ENCODE assay signal across 8 cellular contexts in the genomic region with DNA sequence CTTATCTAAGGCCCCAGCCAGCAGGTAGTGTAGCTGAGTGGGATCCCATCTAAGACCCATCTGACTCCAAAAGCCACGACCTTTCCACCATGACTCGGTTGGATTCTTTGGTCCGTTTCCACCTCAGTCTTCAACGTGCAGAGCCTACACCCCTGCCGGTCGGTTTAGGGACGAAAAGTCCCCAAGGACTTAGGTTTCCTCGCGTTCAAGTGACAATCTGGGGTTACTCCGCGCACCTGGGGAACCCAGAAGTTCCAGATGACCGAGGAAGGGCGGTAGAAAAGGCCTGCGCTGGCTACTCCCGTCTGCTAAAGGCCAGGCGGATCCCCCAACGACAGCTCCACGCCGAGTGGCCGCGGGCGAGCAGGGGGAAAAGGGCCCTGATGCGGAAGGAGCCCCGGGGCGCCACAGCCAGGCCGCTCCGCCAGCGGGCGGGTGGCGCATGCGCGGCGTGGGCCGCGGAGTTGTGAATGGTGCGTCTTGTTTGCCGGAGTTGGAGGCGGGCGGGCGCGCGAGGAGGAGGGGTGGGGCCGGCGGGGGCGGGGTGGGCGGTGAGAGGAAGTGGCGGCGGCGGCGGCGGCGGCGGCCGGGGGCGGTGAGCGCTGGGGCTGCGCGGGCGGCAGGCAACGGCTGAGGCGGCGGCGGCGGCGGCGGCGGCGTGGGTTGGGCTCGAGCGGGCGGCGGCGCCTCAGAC. TPM values are rescaled to one million over a fixed set of nuclear protein-coding genes. Genes with fewer than 3 reads are reported as not detected.
A peak's percentile ranks its signal among the peaks of the same experiment; 100 is the strongest.
DNase-seq lines count a peak whose midpoint lies in the region; ATAC-seq and TF ChIP-seq lines count a peak whose summit lies in the region.

A gene (plus strand): TSS at position 595 of the 694 bp plus-strand sequence. CDS start 259 bp downstream, outside the sequence.

- ATAC-seq in HG03439 (IDR thresholded peaks at IDR 0.05; ENCODE audit: unreplicated experiment), result peak; percentile 75
- peak; percentile 90 for ATAC-seq in left lobe of liver

- H3K4me1 ChIP-seq in BE2C, result peaks cover 4% of the 10 kb centered on the region

- POLR2A ChIA-PET in activated CD4-positive, alpha-beta T cell treated with anti-CD3 and anti-CD28 coated beads, Interleukin-2, amount 10 ng/mL, durations not matched to agents 7 days and 5 days (lab: Charles Lee), result interaction anchor here (0.7 to 1.1 kb wide), 3 partner anchors 11 to 104 kb away, joined by 3 to 5 read pairs (median 3); no protein-coding TSS in a partner anchor

- H3K4me3 ChIP-seq in BE2C (ENCODE audit: low read depth, low read length), result peak within 1 kb of the TSS; percentile 87
- peak within 1 kb of the TSS; percentile 91 for H3K4me3 ChIP-seq in coronary artery

- DNase-seq in BE2C, result peak; percentile 96
- peak; percentile 91 for DNase-seq in NCI-H69 (lab: John Stamatoyannopoulos, UW)
- peak; percentile 94 for DNase-seq in activated CD4-positive, alpha-beta T cell treated with anti-CD3 and anti-CD28 coated beads, Interleukin-2, amount 10 ng/mL, durations not matched to agents 7 days and 5 days
- DNase-seq in coronary artery (ENCODE audit: low spot score), result peak; percentile 92
- peak; percentile 94 for DNase-seq in left lobe of liver (ENCODE audit: low spot score)
- peak; percentile 91 to 93 for DNase-seq in stimulated activated CD4-positive, alpha-beta T cell treated with anti-CD3 and anti-CD28 coated beads, Interleukin-2, amount 100 ng/mL, for 24 hours

- H3K27ac Mint-ChIP-seq in activated CD4-positive, alpha-beta T cell treated with anti-CD3 and anti-CD28 coated beads, Interleukin-2, amount 10 ng/mL, durations not matched to agents 7 days and 5 days, result peak within 1 kb of the TSS; percentile 94

- peak; percentile 98 for TF ChIP-seq POLR2A in GM19193 (IDR thresholded peaks at IDR 0.05; ENCODE audit: extremely low read depth, insufficient read depth, insufficient read length)

- H3K4me3 Mint-ChIP-seq in activated CD4-positive, alpha-beta T cell treated with anti-CD3 and anti-CD28 coated beads, Interleukin-2, amount 10 ng/mL, durations not matched to agents 7 days and 5 days, result peak within 1 kb of the TSS; percentile 92

- peak within 1 kb of the TSS; percentile 93 to 97 for H3K27ac ChIP-seq in coronary artery

- H3K36me3 Mint-ChIP-seq in activated CD4-positive, alpha-beta T cell treated with anti-CD3 and anti-CD28 coated beads, Interleukin-2, amount 10 ng/mL, durations not matched to agents 7 days and 5 days (ENCODE audit: low read depth), result peaks cover 35% of the 10 kb centered on the region

- H3K27me3 Mint-ChIP-seq in activated CD4-positive, alpha-beta T cell treated with anti-CD3 and anti-CD28 coated beads, Interleukin-2, amount 10 ng/mL, durations not matched to agents 7 days and 5 days, result no peaks in the 10 kb centered on the region

- H3K9me3 Mint-ChIP-seq in activated CD4-positive, alpha-beta T cell treated with anti-CD3 and anti-CD28 coated beads, Interleukin-2, amount 10 ng/mL, durations not matched to agents 7 days and 5 days, result no peaks in the 10 kb centered on the region

- no peaks in the 10 kb centered on the region for H3K27me3 ChIP-seq in BE2C

- TF ChIP-seq CTCF in BE2C (IDR thresholded peaks at IDR 0.05; ENCODE audit: low read depth, low read length) (peak; percentile 20; the same call in 1 of the 2 replicates), coronary artery (IDR thresholded peaks at IDR 0.05) (no peak)

- no peaks in the 10 kb centered on the region for H3K9me3 ChIP-seq in BE2C

- CTCF ChIA-PET in activated CD4-positive, alpha-beta T cell treated with anti-CD3 and anti-CD28 coated beads, Interleukin-2, amount 10 ng/mL, durations not matched to agents 7 days and 5 days (lab: Charles Lee), result interaction anchor here (0.6 to 5.4 kb wide), 11 partner anchors 11 to 147 kb away, joined by 3 to 54 read pairs (median 4); a partner anchor contains a TSS

- peaks cover 58% of the 10 kb centered on the region for H3K4me1 Mint-ChIP-seq in activated CD4-positive, alpha-beta T cell treated with anti-CD3 and anti-CD28 coated beads, Interleukin-2, amount 10 ng/mL, durations not matched to agents 7 days and 5 days

- peaks cover 23% of the 10 kb centered on the region for H3K36me3 ChIP-seq in BE2C

RNA-seq across cellular contexts. Expression of the gene that starts here (rescaled TPM):
- 51.0 TPM for polyA plus RNA-seq in BE2C (2012; ENCODE audit: insufficient read depth, insufficient read length, low read depth)
- total RNA-seq in activated CD4-positive, alpha-beta T cell treated with anti-CD3 and anti-CD28 coated beads, Interleukin-2, amount 10 ng/mL, durations not matched to agents 7 days and 5 days, result 100 to 1,000 TPM; 218 to 222 TPM
- total RNA-seq in left lobe of liver, result 12.2 TPM

Comparison
In these comparisons a context has a peak if more than half of its experiments do, and no peak if none do; other contexts are left out.
1. Peak in every context shown above with its lines: DNase-seq, ATAC-seq, H3K4me3 ChIP-seq and H3K27ac ChIP-seq.
2. RNA of the gene that starts here (total RNA-seq): 218 to 222 TPM in activated CD4-positive, alpha-beta T cell treated with anti-CD3 and anti-CD28 coated beads, Interleukin-2, amount 10 ng/mL, durations not matched to agents 7 days and 5 days; 12.2 TPM in left lobe of liver (single experiment); every median in the first group is over 10 times any median in the second.